ENCODE assay signal across 11 cellular contexts in the genomic region with DNA sequence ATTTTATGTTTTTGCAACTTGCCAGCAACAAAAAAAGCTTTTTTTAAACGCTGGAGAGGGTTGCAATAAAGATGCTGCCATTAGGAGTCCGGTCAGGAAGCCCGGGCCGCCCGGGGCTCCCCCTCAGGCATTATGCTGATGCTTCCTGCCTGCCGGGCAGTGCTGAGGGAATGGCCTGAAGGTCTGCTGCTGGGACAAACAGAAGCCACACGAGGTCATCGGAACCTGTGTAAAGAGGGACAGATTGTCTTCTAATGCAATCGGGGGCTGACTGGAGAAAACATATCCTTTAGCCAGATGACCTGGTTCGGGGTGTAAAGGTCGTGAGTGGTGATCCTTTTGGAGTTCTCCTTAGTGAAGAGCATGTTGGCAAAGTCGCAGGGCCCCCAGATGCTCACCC. TPM values are rescaled to one million over a fixed set of nuclear protein-coding genes. Genes with fewer than 3 reads are reported as not detected.
DNase-seq lines count a peak whose midpoint lies in the region; ATAC-seq, FAIRE-seq and TF ChIP-seq lines count a peak whose summit lies in the region.
"Had no signal": no experiment of that assay in that cellular context is flagged by ENCODE, and none has a peak within 500 bp of the region (broad histone marks: within the 10 kb centered on the region; RNA-seq: fewer than 3 reads in every experiment).

No MANE protein-coding gene starts in this region.

- 0 out of 2 replicates have a peak overlapping the region, but pooled peaks have one; percentile 97 for H3K4me2 ChIP-seq in GM12878 (ENCODE audit: control insufficient read depth, insufficient read depth)

- no TSS peak for BruUV-seq in GM12878 (replicated peaks; lab: Mats Ljungman, UMichigan)

- FAIRE-seq in GM12878 (lab: Jason Lieb, UNC) (no peak), GM12892 (lab: Jason Lieb, UNC) (no peak)

- H2AFZ ChIP-seq in GM12878 (ENCODE audit: control insufficient read depth, low read depth, low read length), result no peak overlapping the region

- H3K27me3 ChIP-seq in HUES48 (ENCODE audit: control insufficient read depth, insufficient read depth, low read length) (no peaks in the 10 kb centered on the region), GM12878 (replicated peaks in 1 of 2; ENCODE audit: control insufficient read depth in 2 of 2, insufficient read depth in 2 of 2, low read length in 1 of 2) (no peaks in the 10 kb centered on the region), kidney epithelial cell (ENCODE audit: control insufficient read depth, insufficient read depth, low read length) (no peaks in the 10 kb centered on the region), gastrocnemius medialis (no peaks in the 10 kb centered on the region)

- DNase-seq in GM12878 (ENCODE audit: low read depth, low spot score) (no peak), kidney epithelial cell (ENCODE audit: low read depth) (no peak), gastrocnemius medialis (peak; percentile 64 to 77), hippocampal formation (lab: John Stamatoyannopoulos, UW) (no peak), GM12892 (ENCODE audit: insufficient read length) (no peak)
- DNase-seq in stimulated activated naive CD4-positive, alpha-beta T cell treated with Interleukin-2 at 50 U/mL for 16 hours (lab: John Stamatoyannopoulos, UW), result no peak
- DNase-seq: activated T-cell treated with anti-CD3 and anti-CD28 coated beads for 4 hours, GDM1, SW 1271 had no signal

- H3K79me2 ChIP-seq in GM12878 (ENCODE audit: control insufficient read depth, insufficient read depth, low read length), result no peaks in the 10 kb centered on the region; the same call in 1 of the 2 replicates

- H3K9me3 ChIP-seq in HUES48 (ENCODE audit: control insufficient read depth, insufficient read depth, low read length) (no peaks in the 10 kb centered on the region), GM12878 (replicated peaks; ENCODE audit: control insufficient read depth, insufficient read depth, low read length) (no peaks in the 10 kb centered on the region), gastrocnemius medialis (no peaks in the 10 kb centered on the region)

- TF ChIP-seq RAD21 in GM12878 (IDR thresholded peaks at IDR 0.05; ENCODE audit: insufficient read depth, low read depth, low read length), result no peak

- ATAC-seq in GM12878, result no peak
- ATAC-seq in gastrocnemius medialis, result peak; percentile 5 to 9
- no peak for ATAC-seq in HG02840 (IDR thresholded peaks at IDR 0.05; ENCODE audit: low FRiP score, unreplicated experiment)

- in situ Hi-C loops in GM12878 (cut with MboI) (no loop called here), gastrocnemius medialis (cut with MboI; ENCODE audit: low sequenced_read_pairs in 4 of 4) (no loop called here)

- POLR2A ChIA-PET in GM12878 (lab: Charles Lee), result no interaction called here

- RAD21 ChIA-PET in GM12878 (lab: Charles Lee; ENCODE audit: unreplicated experiment), result no interaction called here

- peaks cover 40% of the 10 kb centered on the region for H3K4me1 ChIP-seq in HUES48 (ENCODE audit: control insufficient read depth, insufficient read depth, low read length)
- H3K4me1 ChIP-seq in GM12878 (ENCODE audit: control insufficient read depth, insufficient read depth, low read length), result peaks cover 3% of the 10 kb centered on the region; the same call in 1 of the 2 replicates
- H3K4me1 ChIP-seq in gastrocnemius medialis, result peaks cover 44 to 67% of the 10 kb centered on the region in 2 donors

- H4K20me1 ChIP-seq in GM12878 (ENCODE audit: control insufficient read depth, insufficient read depth), result no peaks in the 10 kb centered on the region

- no peak overlapping the region for H3K27ac ChIP-seq in HUES48 (ENCODE audit: low read depth, low read length)
- H3K27ac ChIP-seq in GM12878 (ENCODE audit: control insufficient read depth, insufficient read depth), result no peak overlapping the region
- peak overlapping the region; percentile 97 to 100 (median 99) for H3K27ac ChIP-seq in gastrocnemius medialis

- TF ChIP-seq POLR2A in GM12878 (IDR thresholded peaks at IDR 0.05; ENCODE audit: low read depth, low read length) (no peak), gastrocnemius medialis (IDR thresholded peaks at IDR 0.05) (peak; percentile 71 to 83), GM12892 (IDR thresholded peaks at IDR 0.05; ENCODE audit: low read depth, low read length) (no peak)

- TF ChIP-seq EP300 in GM12878 (IDR thresholded peaks at IDR 0.05; ENCODE audit: borderline replicate concordance in 1 of 2, control insufficient read depth in 1 of 2, low read depth in 2 of 2, low read length in 2 of 2), result no peak

- 84% methylated on average over 12 of the region's 12 CpGs for WGBS in GM12878 (ENCODE audit: insufficient coverage, insufficient replicate concordance, low lambda C conversion rate, missing lambda C conversion rate)

- CTCF ChIA-PET in GM12878 (lab: Yijun Ruan, JAX), result interaction anchor here (1.2 to 3.0 kb wide), 2 partner anchors 46 to 258 kb away, joined by 3 to 11 read pairs; no protein-coding TSS in a partner anchor

- intact Hi-C loops in GM12878 (cut with micrococcal nuclease; ENCODE audit: unreplicated experiment) (no loop called here), gastrocnemius medialis (cut with DNase I; ENCODE audit: low total_unique reads) (loop anchor here (5.0 to 10.0 kb wide), 3 partner anchors 44 to 616 kb away; partner anchors contain the start of gene AFG3L2)

- H3K9ac ChIP-seq in HUES48 (ENCODE audit: low read depth, low read length) (no peak overlapping the region), GM12878 (ENCODE audit: control insufficient read depth, insufficient read depth, low read length) (no peak overlapping the region)

- peak overlapping the region; percentile 83 for H3K4me3 ChIP-seq in HUES48 (ENCODE audit: low read depth, low read length)
- H3K4me3 ChIP-seq in GM12878, result peak overlapping the region; percentile 10; the same call in 1 of the 2 replicates
- H3K4me3 ChIP-seq in kidney epithelial cell (ENCODE audit: low read depth, low read length), result peak overlapping the region; percentile 59
- peak overlapping the region; percentile 71 to 94 (median 86) for H3K4me3 ChIP-seq in gastrocnemius medialis

- SMC1A ChIA-PET in GM12878 (lab: Charles Lee; ENCODE audit: uncharacterized antibody, unreplicated experiment), result no interaction called here

- H3K36me3 ChIP-seq in HUES48 (ENCODE audit: control insufficient read depth, insufficient read depth, low read length) (peaks cover 11% of the 10 kb centered on the region; the same call in 1 of the 2 replicates), GM12878 (ENCODE audit: control insufficient read depth in 2 of 2, insufficient read depth in 2 of 2, low read length in 1 of 2) (no peaks in the 10 kb centered on the region), kidney epithelial cell (ENCODE audit: control insufficient read depth, insufficient read depth, low read length) (no peaks in the 10 kb centered on the region), gastrocnemius medialis (no peaks in the 10 kb centered on the region)

- TF ChIP-seq CTCF in GM12878 (IDR thresholded peaks at IDR 0.05 in 2 of 3, conservative IDR thresholded peaks at IDR 0.05 in 1 of 3; ENCODE audit: control insufficient read depth in 2 of 3, extremely low read depth in 1 of 3, insufficient read depth in 1 of 3, low read depth in 3 of 3, low read length in 3 of 3) (no peak), kidney epithelial cell (IDR thresholded peaks at IDR 0.05; ENCODE audit: insufficient read depth, low read length, poor library complexity, severe bottlenecking) (no peak), gastrocnemius medialis (IDR thresholded peaks at IDR 0.05 in 4 of 5, conservative IDR thresholded peaks at IDR 0.05 in 1 of 5) (no peak)

RNA-seq across cellular contexts. Expression of gene IMPA2, which starts 2.3 kb away (rescaled TPM):
- 0.44 TPM in 1 of 2 replicates, not detected in the other for total RNA-seq in GM12878 (2013; cell fraction: nucleolus; rRNA removed)
- 15.3 and 21.0 TPM in 2 replicates for total RNA-seq in GM12878 (2014; rRNA removed)
- total RNA-seq in GM12878 (2014; rRNA removed; fragmentation: Illumina TruSeq; extraction: Trizol), result 10.7 and 12.3 TPM in 2 replicates
- 15.1 and 16.3 TPM in 2 replicates for total RNA-seq in GM12878 (2021)
- 6.7 TPM for polyA plus RNA-seq in GM12878 (2011; ENCODE audit: low read depth)
- polyA plus RNA-seq in GM12878 (2011; rRNA removed), result 0.24 and 0.33 TPM in 2 replicates
- 0.23 and 0.42 TPM in 2 replicates for polyA plus RNA-seq in GM12878 (2011; cell fraction: cytosol; rRNA removed)
- 0.60 and 0.72 TPM in 2 replicates for polyA plus RNA-seq in GM12878 (2011; cell fraction: nucleus; rRNA removed)
- polyA plus RNA-seq in GM12878 (2012), result 10.5 and 11.5 TPM in 2 replicates
- polyA plus RNA-seq in GM12878 (2014; fragmentation: Illumina TruSeq; extraction: Trizol), result 4.7 and 10.2 TPM in 2 replicates
- 1 to 10 TPM; 1.3 to 2.3 TPM for polyA plus RNA-seq in GM12878 (2014; fragmentation: Nextera tagmentation; extraction: Ambion mirVana)
- polyA plus RNA-seq in GM12878 (2014; rRNA removed), result 11.6 and 12.5 TPM in 2 replicates
- polyA plus RNA-seq in GM12878 (2016; fragmentation: Nextera tagmentation; extraction: Ambion mirVana), result 10 to 100 TPM; 12.1 to 13.6 TPM
- 0.77 TPM in 1 of 2 replicates, not detected in the other for polyA minus RNA-seq in GM12878 (2011; rRNA and poly(A)+ RNA removed)
- polyA minus RNA-seq in GM12878 (2011; cell fraction: cytosol; rRNA and poly(A)+ RNA removed), result 2.0 TPM in 1 of 2 replicates, not detected in the other
- polyA minus RNA-seq in GM12878 (2011; cell fraction: nucleus; rRNA and poly(A)+ RNA removed), result 0.86 TPM in 1 of 2 replicates, not detected in the other
- total RNA-seq in kidney epithelial cell, result 24.9 and 30.7 TPM in 2 replicates
- 100 to 1,000 TPM; 245 to 391 (median 274) TPM for total RNA-seq in gastrocnemius medialis
- 12.7 TPM for polyA plus RNA-seq in GM12892 (2012; ENCODE audit: missing spikeins)

Comparison
In these comparisons a context has a peak if more than half of its experiments do, and no peak if none do; other contexts are left out.
1. H3K27ac ChIP-seq: peak in gastrocnemius medialis (4 of 4); none in HUES48 (single experiment) and GM12878 (single experiment).
2. H3K4me3 ChIP-seq: peak in every context shown above with its lines; median percentile 86 in gastrocnemius medialis; 83 in HUES48; 59 in kidney epithelial cell; 10 in GM12878.
3. ATAC-seq: peak in gastrocnemius medialis (2 of 2); none in GM12878 (single experiment) and HG02840 (single experiment).
4. DNase-seq: peak in gastrocnemius medialis (2 of 2); none in GM12878 (single experiment), kidney epithelial cell (single experiment), hippocampal formation (0 of 2), stimulated activated naive CD4-positive, alpha-beta T cell treated with Interleukin-2 at 50 U/mL for 16 hours (single experiment) and GM12892 (single experiment).
5. POLR2A ChIP-seq: peak in gastrocnemius medialis (2 of 2); none in GM12878 (single experiment) and GM12892 (single experiment).